7 cellular contexts compared by ENCODE assay signal in the genomic region with DNA sequence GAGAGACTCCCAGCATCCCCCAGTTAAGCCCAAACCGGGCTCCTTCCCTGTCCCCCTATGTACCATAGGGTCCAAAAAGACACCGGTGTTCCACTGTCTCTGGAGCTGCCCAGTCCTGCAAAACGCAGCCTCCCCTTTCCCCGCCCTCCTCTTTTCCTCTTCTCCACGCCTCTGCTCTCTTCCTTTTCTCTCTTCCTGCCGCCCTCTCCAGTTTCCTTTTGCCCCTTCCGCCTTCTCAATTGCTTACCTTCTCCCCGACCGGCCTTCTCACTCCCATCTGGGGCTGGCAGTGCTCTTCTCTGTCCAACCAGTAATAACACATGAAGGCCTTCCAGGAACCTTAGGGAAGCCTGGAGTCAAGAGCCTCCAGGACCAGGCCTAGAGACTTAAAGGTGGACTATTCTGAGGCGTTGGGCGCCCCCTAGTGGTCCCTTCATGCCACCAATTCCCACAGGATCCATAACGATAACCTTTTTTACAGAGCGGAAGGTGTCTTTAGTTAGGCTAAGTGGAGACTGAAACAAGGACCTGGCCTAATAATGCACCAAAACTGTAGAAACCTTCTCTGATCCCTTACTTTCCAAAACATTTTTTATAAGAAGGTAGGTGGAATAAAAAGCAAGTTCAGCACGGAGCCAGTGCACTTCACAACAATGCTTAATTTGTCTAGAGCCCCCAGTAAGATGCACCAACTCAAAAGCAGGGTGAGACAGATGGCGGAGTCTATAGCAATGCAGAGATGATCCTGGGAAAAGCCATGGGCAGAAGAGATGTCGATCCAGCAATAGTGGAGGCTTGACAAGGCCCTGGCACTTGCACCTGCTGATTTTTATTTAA. TPM values are rescaled to one million over a fixed set of nuclear protein-coding genes. Genes with fewer than 3 reads are reported as not detected.
DNase-seq lines count a peak whose midpoint lies in the region; ATAC-seq and TF ChIP-seq lines count a peak whose summit lies in the region.

No MANE protein-coding gene starts in this region.

- H3K4me3 Mint-ChIP-seq in endothelial cell (ENCODE audit: unreplicated experiment), result no peak overlapping the region

- no peaks in the 10 kb centered on the region for H3K36me3 ChIP-seq in mucosa of descending colon (ENCODE audit: low read depth)

- peak; percentile 32 for DNase-seq in NCI-H82 treated with DMSO at 0.1 percent for 48 hours (lab: John Stamatoyannopoulos, UW; ENCODE audit: unreplicated experiment)
- peak; percentile 17 to 29 for DNase-seq in activated CD8-positive, alpha-beta memory T cell treated with anti-CD3 and anti-CD28 coated beads for 4 hours (ENCODE audit: low read depth in 2 of 2)
- peak; percentile 81 for DNase-seq in endothelial cell (ENCODE audit: low spot score)
- peak; percentile 64 to 95 (median 78) for DNase-seq in mucosa of descending colon
- DNase-seq in stimulated activated CD8-positive, alpha-beta memory T cell treated with anti-CD3 and anti-CD28 coated beads, Interleukin-4, amount 100 ng/mL, for 48 hours, result peak; percentile 82

- no peaks in the 10 kb centered on the region for H3K36me3 Mint-ChIP-seq in endothelial cell (ENCODE audit: low read depth, unreplicated experiment)

- H3K27me3 Mint-ChIP-seq in endothelial cell (ENCODE audit: unreplicated experiment), result peaks cover 2% of the 10 kb centered on the region

- ATAC-seq in GM18499 (IDR thresholded peaks at IDR 0.05; ENCODE audit: insufficient read depth, unreplicated experiment) (peak; percentile 39), HG03378 (IDR thresholded peaks at IDR 0.05; ENCODE audit: unreplicated experiment) (peak; percentile 56), mucosa of descending colon (peak; percentile 80)

- peaks cover 2% of the 10 kb centered on the region for H3K4me1 Mint-ChIP-seq in endothelial cell (ENCODE audit: unreplicated experiment)

- no peak overlapping the region for H3K4me3 ChIP-seq in mucosa of descending colon

- intact Hi-C loops in mucosa of descending colon (cut with DNase I, micrococcal nuclease), result no loop called here

- H3K9me3 Mint-ChIP-seq in endothelial cell (ENCODE audit: unreplicated experiment), result no peaks in the 10 kb centered on the region

- peaks cover 11% of the 10 kb centered on the region for H3K4me1 ChIP-seq in mucosa of descending colon (ENCODE audit: low read depth)

- no peaks in the 10 kb centered on the region for H3K9me3 ChIP-seq in mucosa of descending colon

- TF ChIP-seq CTCF in endothelial cell (IDR thresholded peaks at IDR 0.05; ENCODE audit: unreplicated experiment), result peak; percentile 80
- TF ChIP-seq CTCF in mucosa of descending colon (IDR thresholded peaks at IDR 0.05), result peak; percentile 69

- no peak overlapping the region for H3K27ac Mint-ChIP-seq in endothelial cell (ENCODE audit: unreplicated experiment)

RNA-seq across cellular contexts. Expression of gene MSRB2, which starts 27.2 kb away (rescaled TPM):
- total RNA-seq in endothelial cell (ENCODE audit: unreplicated experiment) (29.9 TPM), mucosa of descending colon (10 to 100 TPM; 35.1 to 49.8 (median 48.4) TPM)

Comparison
In these comparisons a context has a peak if more than half of its experiments do, and no peak if none do; other contexts are left out.
1. DNase-seq: peak in every context shown above with its lines; median percentile 82 in stimulated activated CD8-positive, alpha-beta memory T cell treated with anti-CD3 and anti-CD28 coated beads, Interleukin-4, amount 100 ng/mL, for 48 hours; 81 in endothelial cell; 78 in mucosa of descending colon; 32 in NCI-H82 treated with DMSO at 0.1 percent for 48 hours; 23 in activated CD8-positive, alpha-beta memory T cell treated with anti-CD3 and anti-CD28 coated beads for 4 hours.